7 cellular contexts compared by ENCODE assay signal in the genomic region with DNA sequence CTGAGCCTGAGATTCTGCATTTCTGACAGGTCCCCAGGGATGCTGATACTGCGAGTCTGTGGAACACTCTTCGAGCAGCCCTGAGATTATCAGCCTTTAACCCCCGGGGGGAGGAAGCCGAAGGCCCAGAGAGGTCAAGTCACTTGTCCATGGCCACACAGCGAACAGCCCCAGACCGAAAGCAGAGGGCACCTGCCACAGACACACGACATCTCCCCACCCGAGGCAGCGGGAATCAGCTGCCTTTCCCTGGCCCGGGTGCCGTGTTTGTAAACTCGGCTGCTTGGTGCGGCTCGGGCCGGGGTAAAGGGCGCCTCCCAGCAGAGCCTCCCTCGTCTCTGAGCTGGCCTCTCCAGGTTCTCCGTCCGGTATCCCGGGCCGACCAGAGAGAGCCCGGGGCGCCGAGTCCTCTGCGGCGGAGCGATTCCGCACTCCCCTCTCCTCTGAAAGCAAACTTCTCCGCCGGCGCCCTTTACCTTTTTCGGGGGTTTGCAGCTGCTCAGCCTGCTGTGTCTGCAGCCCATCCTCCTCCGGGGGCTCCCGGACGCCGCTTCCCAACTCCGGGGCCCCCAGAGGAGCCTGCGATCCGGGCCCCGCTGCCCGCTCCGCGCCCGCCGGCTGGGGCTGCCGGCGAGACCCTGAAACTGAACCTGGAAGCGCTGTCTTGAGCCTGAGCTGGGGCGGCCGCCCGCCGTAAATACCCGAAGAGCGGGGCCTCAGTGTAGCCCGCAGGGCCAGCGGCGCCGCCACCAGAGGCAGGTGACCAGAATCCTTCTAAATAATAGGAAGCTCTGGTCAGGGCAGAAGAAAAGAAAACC. TPM values are rescaled to one million over a fixed set of nuclear protein-coding genes. Genes with fewer than 3 reads are reported as not detected.
A peak's percentile ranks its signal among the peaks of the same experiment; 100 is the strongest.
DNase-seq lines count a peak whose midpoint lies in the region; TF ChIP-seq lines count a peak whose summit lies in the region.

Gene CCDC69 (minus strand): TSS at position 646 of the 818 bp plus-strand sequence. CDS start 122 bp downstream, at position 524.

- H2AFZ ChIP-seq in GM23248 (peak within 1 kb of the TSS; percentile 94), Karpas-422 (ENCODE audit: low read length) (no peak within 1 kb of the TSS)

- H3K4me2 ChIP-seq in GM23248 (ENCODE audit: unreplicated experiment) (peak within 1 kb of the TSS; percentile 86), Karpas-422 (ENCODE audit: low read depth, low read length, poor library complexity, severe bottlenecking) (peak within 1 kb of the TSS; percentile 76)

- H3F3A ChIP-seq in GM23248 (ENCODE audit: insufficient read depth): no peaks in the 10 kb centered on the region; the same call in 1 of the 2 replicates

- TF ChIP-seq CTCF in GM12864 (IDR thresholded peaks at IDR 0.05; ENCODE audit: low read depth, low read length, missing control alignments) (no peak), astrocyte of the cerebellum (IDR thresholded peaks at IDR 0.05; ENCODE audit: low read depth, low read length, missing control alignments) (peak; percentile 28)

- H3K4me3 ChIP-seq in GM12864 (ENCODE audit: low read depth, low read length) (peak within 1 kb of the TSS; percentile 74), GM23248 (peak within 1 kb of the TSS; percentile 94), Karpas-422 (ENCODE audit: low read length) (peak within 1 kb of the TSS; percentile 86), astrocyte of the cerebellum (ENCODE audit: low read depth, low read length) (peak within 1 kb of the TSS; percentile 56), rectal smooth muscle tissue (ENCODE audit: low read length) (peak within 1 kb of the TSS; percentile 79)

- H3K36me3 ChIP-seq in GM23248 (ENCODE audit: low read depth) (no peaks in the 10 kb centered on the region), Karpas-422 (ENCODE audit: insufficient read depth, low read length) (peaks cover 8% of the 10 kb centered on the region; the same call in 1 of the 2 replicates), rectal smooth muscle tissue (ENCODE audit: control insufficient read depth, insufficient read depth, low read length) (no peaks in the 10 kb centered on the region)

- H3K4me1 ChIP-seq in GM23248 (ENCODE audit: insufficient read depth): no peaks in the 10 kb centered on the region
- H3K4me1 ChIP-seq in Karpas-422 (ENCODE audit: low read length): peaks cover 73% of the 10 kb centered on the region
- peaks cover 21% of the 10 kb centered on the region for H3K4me1 ChIP-seq in rectal smooth muscle tissue (ENCODE audit: control insufficient read depth, insufficient read depth, low read length)

- no peaks in the 10 kb centered on the region for H4K20me1 ChIP-seq in GM23248 (ENCODE audit: insufficient read depth)
- H4K20me1 ChIP-seq in Karpas-422 (ENCODE audit: insufficient read depth, low read depth, low read length): no peaks in the 10 kb centered on the region

- 2 to 4% methylated on average over 56 to 57 of the region's 58 CpGs for WGBS in GM23248 (ENCODE audit: low coverage in 1 of 2, low lambda C conversion rate in 2 of 2, missing lambda C conversion rate in 2 of 2), 2 experiments

- no peak for DNase-seq in GM12864 (ENCODE audit: low read depth)
- peak; percentile 79 for DNase-seq in GM23248
- DNase-seq in Karpas-422: peak; percentile 80
- peak; percentile 82 for DNase-seq in SW480 (ENCODE audit: low spot score)
- DNase-seq in astrocyte of the cerebellum (ENCODE audit: low read depth): peak; percentile 33
- peak; percentile 20 to 50 for DNase-seq in hippocampal formation (lab: John Stamatoyannopoulos, UW)

- H3K9me3 ChIP-seq in GM23248 (ENCODE audit: low read depth): no peaks in the 10 kb centered on the region
- no peaks in the 10 kb centered on the region for H3K9me3 ChIP-seq in Karpas-422 (ENCODE audit: low read length)

- H3K9me2 ChIP-seq in GM23248 (ENCODE audit: insufficient read depth) (no peaks in the 10 kb centered on the region), Karpas-422 (replicated peaks; ENCODE audit: insufficient read depth, low read length) (no peaks in the 10 kb centered on the region)

- H3K27ac ChIP-seq in GM23248 (no peak within 1 kb of the TSS), Karpas-422 (ENCODE audit: low read length) (peak within 1 kb of the TSS; percentile 100), rectal smooth muscle tissue (ENCODE audit: low read depth, low read length) (peak within 1 kb of the TSS; percentile 89)

- H3K27me3 ChIP-seq in GM23248 (replicated peaks; ENCODE audit: insufficient read depth) (0 out of 2 replicates have a peak, but pooled peaks cover 5% of the 10 kb centered on the region), Karpas-422 (ENCODE audit: low read length) (no peaks in the 10 kb centered on the region), rectal smooth muscle tissue (ENCODE audit: control insufficient read depth, insufficient read depth, low read length) (no peaks in the 10 kb centered on the region)

- H3K79me2 ChIP-seq in GM23248 (ENCODE audit: insufficient read depth): no peaks in the 10 kb centered on the region
- H3K79me2 ChIP-seq in Karpas-422 (ENCODE audit: low read length): peaks cover 47% of the 10 kb centered on the region

- H3K9ac ChIP-seq in GM23248 (peak within 1 kb of the TSS; percentile 69), Karpas-422 (ENCODE audit: low read length) (peak within 1 kb of the TSS; percentile 98), rectal smooth muscle tissue (ENCODE audit: low read length) (peak within 1 kb of the TSS; percentile 76)

- in situ Hi-C loops in GM23248 (cut with MboI) (no loop called here), astrocyte of the cerebellum (cut with HindIII; ENCODE audit: low sequenced_read_pairs) (no loop called here)

RNA-seq across cellular contexts. Expression of gene CCDC69, which starts in this region (rescaled TPM):
- 0.13 and 0.54 TPM in 2 replicates for total RNA-seq in GM23248 (2014; rRNA removed; shearing (Covaris generic))
- 0.47 and 0.56 TPM in 2 replicates for polyA plus RNA-seq in GM23248 (2016; fragmentation: Nextera tagmentation; extraction: Ambion mirVana)
- total RNA-seq in Karpas-422 (2014; rRNA removed; shearing (Covaris generic); ENCODE audit: low replicate concordance): 241 and 291 TPM in 2 replicates

Comparison
In these comparisons a context has a peak if more than half of its experiments do, and no peak if none do; other contexts are left out.
1. RNA of gene CCDC69 (total RNA-seq): 241 to 291 TPM in Karpas-422; 0.13 to 0.54 TPM in GM23248; every median in the first group is over 100 times any median in the second.
2. Peak in DNase-seq, H3K4me3 ChIP-seq, H3K9ac ChIP-seq and H3K4me2 ChIP-seq in GM23248; RNA of the gene not detected or under 1 TPM.
3. Peak in every context shown above with its lines, with median percentiles within 50 percentile points of each other: H3K4me3 ChIP-seq and H3K9ac ChIP-seq.